ENCODE assay signal across 17 cellular contexts in the genomic region with DNA sequence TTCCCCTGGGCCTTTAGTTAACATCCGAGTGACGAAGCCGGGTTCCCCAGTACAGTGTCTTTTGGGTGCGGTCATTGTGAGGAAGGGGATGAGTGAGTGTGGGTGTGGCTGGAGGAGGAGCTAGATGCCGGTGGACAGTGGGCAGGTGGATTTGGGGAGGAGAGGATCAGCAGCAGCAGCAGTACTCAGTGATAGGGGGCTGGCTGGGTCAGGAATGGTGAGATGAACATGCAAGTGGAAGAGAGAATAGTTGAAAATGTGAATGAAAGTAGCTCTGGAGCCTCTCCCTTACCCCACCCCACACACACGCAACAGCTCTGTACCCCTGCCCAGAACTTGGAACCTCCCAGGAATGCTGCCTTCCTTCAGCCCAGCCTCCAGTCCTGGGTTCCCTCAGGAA. TPM values are rescaled to one million over a fixed set of nuclear protein-coding genes. Genes with fewer than 3 reads are reported as not detected.
"Had no signal": no experiment of that assay in that cellular context is flagged by ENCODE, and none has a peak within 500 bp of the region (broad histone marks: within the 10 kb centered on the region; RNA-seq: fewer than 3 reads in every experiment).

No MANE protein-coding gene starts in this region.

- H3K9me3 ChIP-seq: adrenal gland, esophagus squamous epithelium, heart right ventricle, left ventricle myocardium inferior, vagina had no signal

- H3K27me3 ChIP-seq: adrenal gland, esophagus squamous epithelium, vagina had no signal

- H3K4me3 Mint-ChIP-seq: activated T-cell treated with anti-CD3 and anti-CD28 coated beads, Interleukin-2, amount 50 U/mL, for 4 hours; stimulated activated naive CD8-positive, alpha-beta T cell treated with anti-CD3 and anti-CD28 coated beads, Interleukin-15, amount 100 ng/mL, for 72 hours had no signal

- H3K27ac ChIP-seq: adrenal gland, esophagus squamous epithelium, heart right ventricle, left ventricle myocardium inferior, vagina, WERI-Rb-1 had no signal

- H3K36me3 ChIP-seq: adrenal gland, vagina had no signal

- DNase-seq: activated CD4-positive, alpha-beta T cell treated with anti-CD3 and anti-CD28 coated beads, Interleukin-2, amount 50 U/mL, for 48 hours; activated effector memory CD4-positive, alpha-beta T cell treated with Interleukin-2 at 50 U/mL for 16 hours; activated naive CD4-positive, alpha-beta T cell treated with anti-CD3 and anti-CD28 coated beads, Interleukin-2, amount 50 U/mL, for 16 hours; activated T-cell treated with anti-CD3 and anti-CD28 coated beads, Interleukin-2, amount 50 U/mL, for 4 hours; adrenal gland; effector CD4-positive, alpha-beta T cell; esophagus squamous epithelium; heart right ventricle; left ventricle myocardium inferior; occipital lobe; retina; stimulated activated naive CD8-positive, alpha-beta T cell treated with anti-CD3 and anti-CD28 coated beads, Interleukin-15, amount 100 ng/mL, for 72 hours; T-helper 2 cell; trophoblast cell; WERI-Rb-1 had no signal

- H3K9me3 Mint-ChIP-seq: activated T-cell treated with anti-CD3 and anti-CD28 coated beads, Interleukin-2, amount 50 U/mL, for 4 hours; stimulated activated naive CD8-positive, alpha-beta T cell treated with anti-CD3 and anti-CD28 coated beads, Interleukin-15, amount 100 ng/mL, for 72 hours had no signal

- H3K4me3 ChIP-seq: adrenal gland, esophagus squamous epithelium, heart right ventricle, left ventricle myocardium inferior, vagina had no signal

- ATAC-seq: activated T-cell treated with anti-CD3 and anti-CD28 coated beads, Interleukin-2, amount 50 U/mL, for 4 hours; heart right ventricle; stimulated activated naive CD8-positive, alpha-beta T cell treated with anti-CD3 and anti-CD28 coated beads, Interleukin-15, amount 100 ng/mL, for 72 hours had no signal

- H3K27me3 Mint-ChIP-seq: stimulated activated naive CD8-positive, alpha-beta T cell treated with anti-CD3 and anti-CD28 coated beads, Interleukin-15, amount 100 ng/mL, for 72 hours had no signal

RNA-seq across cellular contexts. Expression of gene FGD1, which starts 51.3 kb away (rescaled TPM):
- total RNA-seq: mononuclear cell had no signal
